In genomic region chr13:41060723-41061074, GRCh38 we compare ENCODE assay signal across 8 cellular contexts. TPM values are rescaled to one million over a fixed set of nuclear protein-coding genes. Genes with fewer than 3 reads are reported as not detected.
A peak's percentile ranks its signal among the peaks of the same experiment; 100 is the strongest.
DNase-seq lines count a peak whose midpoint lies in the region; ATAC-seq and TF ChIP-seq lines count a peak whose summit lies in the region.

No MANE protein-coding gene starts in this region.

- TF ChIP-seq CTCF in AG04450 (IDR thresholded peaks at IDR 0.05; ENCODE audit: low read depth, low read length) (no peak), lower lobe of right lung (IDR thresholded peaks at IDR 0.05) (no peak)

- H3K36me3 ChIP-seq in lower lobe of right lung, result peaks cover 7% of the 10 kb centered on the region

- no peaks in the 10 kb centered on the region for H3K27me3 Mint-ChIP-seq in activated CD4-positive, alpha-beta memory T cell treated with anti-CD3 and anti-CD28 coated beads for 36 hours

- DNase-seq in AG04450 (ENCODE audit: low read depth, low spot score) (no peak), NCI-H526 treated with DMSO at 0.1 percent for 48 hours (lab: John Stamatoyannopoulos, UW) (peak; percentile 93), dermis blood vessel endothelial cell (peak; percentile 83), lower lobe of right lung (peak; percentile 93)
- DNase-seq in activated CD4-positive, alpha-beta memory T cell treated with anti-CD3 and anti-CD28 coated beads for 36 hours, result peak; percentile 90
- DNase-seq in stimulated activated CD4-positive, alpha-beta T cell treated with anti-CD3 and anti-CD28 coated beads, TNF-alpha, amount 100 ng/mL, for 48 hours (ENCODE audit: low read depth in 3 of 3), result peak; percentile 74 to 82 (median 82)

- no peaks in the 10 kb centered on the region for H3K27me3 ChIP-seq in AG04450 (ENCODE audit: control insufficient read depth, insufficient read depth, low read length)
- H3K27me3 ChIP-seq in lower lobe of right lung (ENCODE audit: low read depth), result no peaks in the 10 kb centered on the region

- ATAC-seq in GM18909 (IDR thresholded peaks at IDR 0.05; ENCODE audit: poor library complexity, unreplicated experiment) (peak; percentile 31), HG03159 (IDR thresholded peaks at IDR 0.05; ENCODE audit: unreplicated experiment) (peak; percentile 31), lower lobe of right lung (peak; percentile 78 to 79)

- H3K4me3 ChIP-seq in AG04450 (ENCODE audit: low read depth, low read length) (peak overlapping the region; percentile 91), lower lobe of right lung (peak overlapping the region; percentile 81)

- CTCF ChIA-PET in AG04450 (lab: Charles Lee), result interaction anchor here (0.7 to 1.5 kb wide), 3 partner anchors 52 to 87 kb away, joined by 4 read pairs; no protein-coding TSS in a partner anchor
- CTCF ChIA-PET in activated CD4-positive, alpha-beta memory T cell treated with anti-CD3 and anti-CD28 coated beads for 36 hours (lab: Charles Lee), result interaction anchor here (0.6 to 2.2 kb wide), 18 partner anchors 25 to 1047 kb away, joined by 3 to 13 read pairs (median 4); partner anchors contain the start of genes ELF1 and SLC25A15

- peaks cover 71% of the 10 kb centered on the region for H3K4me1 ChIP-seq in lower lobe of right lung

- H3K27ac Mint-ChIP-seq in activated CD4-positive, alpha-beta memory T cell treated with anti-CD3 and anti-CD28 coated beads for 36 hours, result peak overlapping the region; percentile 99

- POLR2A ChIA-PET in AG04450 (lab: Yijun Ruan, JAX), result interaction anchor here (0.6 to 1.7 kb wide), 9 partner anchors 68 to 724 kb away, joined by 3 to 5 read pairs (median 3); no protein-coding TSS in a partner anchor
- POLR2A ChIA-PET in activated CD4-positive, alpha-beta memory T cell treated with anti-CD3 and anti-CD28 coated beads for 36 hours (lab: Charles Lee), result interaction anchor here (0.7 to 3.1 kb wide), 15 partner anchors 8 to 1317 kb away, joined by 3 to 13 read pairs (median 3); partner anchors contain the start of genes ELF1, KBTBD6 and MTRF1

- peaks cover 46% of the 10 kb centered on the region for H3K4me1 Mint-ChIP-seq in activated CD4-positive, alpha-beta memory T cell treated with anti-CD3 and anti-CD28 coated beads for 36 hours (ENCODE audit: low read depth)

- H3K27ac ChIP-seq in AG04450 (ENCODE audit: low read depth, low read length) (peak overlapping the region; percentile 97), lower lobe of right lung (peak overlapping the region; percentile 98)

- no peaks in the 10 kb centered on the region for H3K9me3 Mint-ChIP-seq in activated CD4-positive, alpha-beta memory T cell treated with anti-CD3 and anti-CD28 coated beads for 36 hours

- H3K36me3 Mint-ChIP-seq in activated CD4-positive, alpha-beta memory T cell treated with anti-CD3 and anti-CD28 coated beads for 36 hours, result peaks cover 20% of the 10 kb centered on the region

- peak overlapping the region; percentile 97 for H3K4me3 Mint-ChIP-seq in activated CD4-positive, alpha-beta memory T cell treated with anti-CD3 and anti-CD28 coated beads for 36 hours

- no peaks in the 10 kb centered on the region for H3K9me3 ChIP-seq in AG04450 (ENCODE audit: control insufficient read depth, insufficient read depth, low read length)
- no peaks in the 10 kb centered on the region for H3K9me3 ChIP-seq in lower lobe of right lung

- intact Hi-C loops in activated CD4-positive, alpha-beta memory T cell treated with anti-CD3 and anti-CD28 coated beads for 36 hours (cut with micrococcal nuclease), result loop anchor here (1.0 to 5.0 kb wide), 9 partner anchors 41 to 396 kb away; partner anchors contain the start of genes ELF1, KBTBD6, KBTBD7 and MTRF1
- intact Hi-C loops in lower lobe of right lung (cut with DNase I), result no loop called here

RNA-seq across cellular contexts. Expression of gene WBP4, which starts 0.6 kb away (rescaled TPM):
- polyA plus RNA-seq in AG04450 (2011; rRNA removed), result 11.9 and 18.3 TPM in 2 replicates
- polyA minus RNA-seq in AG04450 (2011; rRNA and poly(A)+ RNA removed), result 2.9 and 4.6 TPM in 2 replicates
- 10 to 100 TPM; 12.6 to 13.5 TPM for total RNA-seq in activated CD4-positive, alpha-beta memory T cell treated with anti-CD3 and anti-CD28 coated beads for 36 hours
- total RNA-seq in dermis blood vessel endothelial cell (9.1 and 9.5 TPM in 2 replicates), lower lobe of right lung (10.8 TPM)

RNA-seq across cellular contexts. Expression of gene ELF1, which starts 41.6 kb away (rescaled TPM):
- 37.8 and 46.8 TPM in 2 replicates for polyA plus RNA-seq in AG04450 (2011; rRNA removed)
- polyA minus RNA-seq in AG04450 (2011; rRNA and poly(A)+ RNA removed), result 31.0 and 42.2 TPM in 2 replicates
- total RNA-seq in activated CD4-positive, alpha-beta memory T cell treated with anti-CD3 and anti-CD28 coated beads for 36 hours, result 10 to 100 TPM; 70.8 to 71.2 TPM
- 95.5 and 124 TPM in 2 replicates for total RNA-seq in dermis blood vessel endothelial cell
- 98.1 TPM for total RNA-seq in lower lobe of right lung
